In the genomic region with DNA sequence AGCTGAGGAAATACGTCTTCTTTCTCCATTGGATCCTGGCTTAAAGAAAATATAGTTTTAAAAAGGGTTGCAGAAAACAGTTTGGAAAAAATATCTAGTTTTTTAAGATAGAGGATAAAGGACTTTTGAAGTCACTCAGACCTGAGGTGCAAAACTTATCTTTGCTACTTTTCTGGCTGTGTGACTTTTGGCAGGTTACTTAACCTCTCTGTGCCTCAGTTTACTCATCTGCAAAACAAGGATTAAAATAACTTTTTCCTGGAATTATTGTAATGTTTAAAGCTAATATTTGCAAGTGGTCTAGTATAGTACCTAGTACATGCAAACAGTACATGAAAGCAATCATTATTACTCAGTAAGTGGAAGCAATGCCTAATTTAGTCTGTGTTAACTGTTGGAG, we compare ENCODE assay signal across 31 cellular contexts.
DNase-seq lines count a peak whose midpoint lies in the region; ATAC-seq, FAIRE-seq and TF ChIP-seq lines count a peak whose summit lies in the region.
"Had no signal": no experiment of that assay in that cellular context is flagged by ENCODE, and none has a peak within 500 bp of the region (broad histone marks: within the 10 kb centered on the region; RNA-seq: fewer than 3 reads in every experiment).

No MANE protein-coding gene starts in this region.

- no peak overlapping the region for H3K4me3 ChIP-seq in K562
- H3K4me3 ChIP-seq: A549; BLaER1; BLaER1 treated with 17β-estradiol and CSF1 and Interleukin-3, amounts not matched to agents 10 nM and 100 nM had no signal

- no peaks in the 10 kb centered on the region for H3K4me1 Mint-ChIP-seq in activated CD4-positive, alpha-beta memory T cell treated with anti-CD3 and anti-CD28 coated beads for 36 hours (ENCODE audit: low read depth)
- H3K4me1 Mint-ChIP-seq: B cell; CD14-positive monocyte; CD4-positive, alpha-beta memory T cell; CD4-positive, CD25-positive, alpha-beta regulatory T cell; CD8-positive, alpha-beta memory T cell had no signal

- no peak for DNase-seq in K562 (ENCODE audit: extremely low read depth in 1 of 4, low spot score in 3 of 4)
- no peak for DNase-seq in activated CD4-positive, alpha-beta memory T cell treated with anti-CD3 and anti-CD28 coated beads for 36 hours
- DNase-seq: 8988T; ACHN; AML-193; BE2C; C1 segment of cervical spinal cord; Caco-2; Calu3; CD4-positive, alpha-beta memory T cell; CD4-positive, alpha-beta T cell; CD4-positive, CD25-positive, alpha-beta regulatory T cell; CD8-positive, alpha-beta memory T cell; CD8-positive, alpha-beta T cell; COR-L47; DMS 273 treated with DMSO at 0.1 percent for 48 hours; DMS153; DMS53; DMS79; DMS79 treated with DMSO at 0.1 percent for 48 hours; DND-41; EL had no signal

- H3K4me2 ChIP-seq in K562 (ENCODE audit: insufficient read depth, low read length): no peak overlapping the region
- H3K4me2 ChIP-seq: A549; BLaER1; BLaER1 treated with 17β-estradiol and CSF1 and Interleukin-3, amounts not matched to agents 10 nM and 100 nM had no signal

- CTCF ChIA-PET in K562 (lab: Yijun Ruan, JAX; ENCODE audit: low intra/inter-chr PET ratio): no interaction called here
- CTCF ChIA-PET in activated CD4-positive, alpha-beta memory T cell treated with anti-CD3 and anti-CD28 coated beads for 36 hours (lab: Charles Lee): no interaction called here

- no peak overlapping the region for H2AFZ ChIP-seq in K562 (ENCODE audit: low read depth, low read length)

- no peak overlapping the region for H3K27ac ChIP-seq in K562 (ENCODE audit: extremely low read depth, low read depth, low read length)
- H3K27ac ChIP-seq: 22Rv1; A549; BLaER1; BLaER1 treated with 17β-estradiol and CSF1 and Interleukin-3, amounts not matched to agents 10 nM and 100 nM; C4-2B had no signal

- no peak overlapping the region for H3K27ac Mint-ChIP-seq in activated CD4-positive, alpha-beta memory T cell treated with anti-CD3 and anti-CD28 coated beads for 36 hours
- H3K27ac Mint-ChIP-seq: B cell; CD14-positive monocyte; CD4-positive, alpha-beta memory T cell; CD4-positive, alpha-beta T cell; CD4-positive, CD25-positive, alpha-beta regulatory T cell; CD8-positive, alpha-beta memory T cell; CD8-positive, alpha-beta T cell had no signal

- no peak overlapping the region for H3K4me3 Mint-ChIP-seq in activated CD4-positive, alpha-beta memory T cell treated with anti-CD3 and anti-CD28 coated beads for 36 hours
- H3K4me3 Mint-ChIP-seq: B cell; CD14-positive monocyte; CD4-positive, alpha-beta memory T cell; CD4-positive, alpha-beta T cell; CD4-positive, CD25-positive, alpha-beta regulatory T cell; CD8-positive, alpha-beta memory T cell; CD8-positive, alpha-beta T cell had no signal

- H3K9me3 Mint-ChIP-seq in activated CD4-positive, alpha-beta memory T cell treated with anti-CD3 and anti-CD28 coated beads for 36 hours: no peaks in the 10 kb centered on the region
- H3K9me3 Mint-ChIP-seq: CD14-positive monocyte had no signal

- no peak for ATAC-seq in K562
- ATAC-seq: A549; CD8-positive, alpha-beta T cell had no signal

- TF ChIP-seq POLR2A in K562 (conservative IDR thresholded peaks at IDR 0.05): no peak

- H3K79me2 ChIP-seq in K562 (ENCODE audit: control insufficient read depth, insufficient read depth, low read length): no peaks in the 10 kb centered on the region

- FAIRE-seq in K562 (lab: Jason Lieb, UNC): no peak
- FAIRE-seq: A204.1, A549, D721Med had no signal

- H3K27me3 ChIP-seq in K562 (ENCODE audit: control insufficient read depth in 2 of 2, insufficient read depth in 2 of 2, low read length in 2 of 2): no peaks in the 10 kb centered on the region
- H3K27me3 ChIP-seq: BLaER1; BLaER1 treated with 17β-estradiol and CSF1 and Interleukin-3, amounts not matched to agents 10 nM and 100 nM had no signal

- H3K36me3 ChIP-seq in K562 (ENCODE audit: control insufficient read depth, insufficient read depth, low read length): no peaks in the 10 kb centered on the region
- H3K36me3 ChIP-seq: BE2C; BLaER1; BLaER1 treated with 17β-estradiol and CSF1 and Interleukin-3, amounts not matched to agents 10 nM and 100 nM had no signal

- 0% methylated on average over 1 of the region's 1 CpG for WGBS in K562 (ENCODE audit: insufficient coverage, low coverage, missing lambda C conversion rate)

- POLR2A ChIA-PET in K562 (lab: Yijun Ruan, JAX): interaction anchor here (1.2 kb wide), 1 partner anchor 13 kb away, joined by 4 read pairs; no protein-coding TSS in a partner anchor
- POLR2A ChIA-PET in activated CD4-positive, alpha-beta memory T cell treated with anti-CD3 and anti-CD28 coated beads for 36 hours (lab: Charles Lee): no interaction called here

- no peaks in the 10 kb centered on the region for H3K9me3 ChIP-seq in K562 (replicated peaks; ENCODE audit: control insufficient read depth, insufficient read depth, low read depth, low read length)
- H3K9me3 ChIP-seq: A549; BE2C; BLaER1; BLaER1 treated with 17β-estradiol and CSF1 and Interleukin-3, amounts not matched to agents 10 nM and 100 nM; Caco-2 had no signal

- no peaks in the 10 kb centered on the region for H3K36me3 Mint-ChIP-seq in activated CD4-positive, alpha-beta memory T cell treated with anti-CD3 and anti-CD28 coated beads for 36 hours
- H3K36me3 Mint-ChIP-seq: CD14-positive monocyte; CD4-positive, alpha-beta memory T cell; CD4-positive, CD25-positive, alpha-beta regulatory T cell; CD8-positive, alpha-beta memory T cell; CD8-positive, alpha-beta T cell had no signal

- no peak overlapping the region for H3K9ac ChIP-seq in K562 (ENCODE audit: insufficient read depth in 1 of 2, low read depth in 2 of 2, low read length in 2 of 2)
- H3K9ac ChIP-seq: BLaER1; BLaER1 treated with 17β-estradiol and CSF1 and Interleukin-3, amounts not matched to agents 10 nM and 100 nM had no signal

- TF ChIP-seq EP300 in K562 (IDR thresholded peaks at IDR 0.05; ENCODE audit: low read length): no peak

- in situ Hi-C loops in K562 (cut with MboI): no loop called here

- no peaks in the 10 kb centered on the region for H4K20me1 ChIP-seq in K562 (replicated peaks; ENCODE audit: control insufficient read depth, insufficient read depth, low read length)
- H4K20me1 ChIP-seq: BLaER1; BLaER1 treated with 17β-estradiol and CSF1 and Interleukin-3, amounts not matched to agents 10 nM and 100 nM had no signal

- no peak for TF ChIP-seq CTCF in K562 (IDR thresholded peaks at IDR 0.05 in 2 of 3, conservative IDR thresholded peaks at IDR 0.05 in 1 of 3; ENCODE audit: insufficient read depth in 2 of 3, low read depth in 1 of 3, low read length in 3 of 3)

- intact Hi-C loops in K562 (cut with micrococcal nuclease): no loop called here
- intact Hi-C loops in activated CD4-positive, alpha-beta memory T cell treated with anti-CD3 and anti-CD28 coated beads for 36 hours (cut with micrococcal nuclease): no loop called here

- TF ChIP-seq RAD21 in K562 (CRISPR knock-in tag; conservative IDR thresholded peaks at IDR 0.05 in 1 of 2, IDR thresholded peaks at IDR 0.05 in 1 of 2): no peak

- H3K9me1 ChIP-seq in K562 (ENCODE audit: control insufficient read depth, insufficient read depth, low read length): no peaks in the 10 kb centered on the region

- no peaks in the 10 kb centered on the region for H3K27me3 Mint-ChIP-seq in activated CD4-positive, alpha-beta memory T cell treated with anti-CD3 and anti-CD28 coated beads for 36 hours

- no TSS peak for BruUV-seq in K562 (replicated peaks; lab: Mats Ljungman, UMichigan)

- no peaks in the 10 kb centered on the region for H3K4me1 ChIP-seq in K562 (replicated peaks in 1 of 2; ENCODE audit: control insufficient read depth in 2 of 2, insufficient read depth in 2 of 2, low read length in 2 of 2)
- H3K4me1 ChIP-seq: A549; BE2C; BLaER1; BLaER1 treated with 17β-estradiol and CSF1 and Interleukin-3, amounts not matched to agents 10 nM and 100 nM had no signal

TF ChIP-seq in K562, 482 proteins besides CTCF, POLR2A, EP300 and RAD21:
- no peak for TF ChIP-seq SMAD1 (IDR thresholded peaks at IDR 0.05; ENCODE audit: low read depth, low read length, partially characterized antibody)
- peak; percentile 54; the same call in 1 of the 2 replicates for TF ChIP-seq BCOR (IDR thresholded peaks at IDR 0.05)
- TF ChIP-seq RBM25 (IDR thresholded peaks at IDR 0.05; ENCODE audit: low read depth, low read length, severe bottlenecking): peak; percentile 98
- TF ChIP-seq ZFP36 (IDR thresholded peaks at IDR 0.05; ENCODE audit: low read depth, low read length, partially characterized antibody): peak; percentile 76
